Comparison of ENCODE assay signal across 22 cellular contexts in the genomic region with DNA sequence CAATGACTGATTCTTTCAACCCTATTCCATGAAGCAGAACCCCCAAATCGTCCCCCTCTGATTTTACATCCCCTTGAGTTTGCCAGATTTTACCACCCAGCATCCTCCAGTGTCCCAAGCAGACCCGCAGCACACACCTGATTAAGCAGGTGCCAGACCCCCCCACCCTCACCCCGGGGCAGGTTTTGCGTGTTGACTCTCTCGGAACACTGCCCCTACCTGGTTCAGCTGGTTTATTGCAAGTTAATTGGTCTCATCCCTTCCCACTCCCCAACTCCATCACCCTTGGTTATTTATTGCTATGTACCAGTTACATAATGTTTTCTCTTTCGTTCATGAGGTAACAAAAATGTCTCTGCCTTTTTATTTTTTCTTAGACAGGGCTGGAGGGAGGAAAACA.
"Had no signal": no experiment of that assay in that cellular context is flagged by ENCODE, and none has a peak within 500 bp of the region (broad histone marks: within the 10 kb centered on the region; RNA-seq: fewer than 3 reads in every experiment).

No MANE protein-coding gene starts in this region.

- H3K4me1 ChIP-seq: body of pancreas, gastrocnemius medialis, stomach, vagina had no signal

- H3K4me3 ChIP-seq: body of pancreas, gastrocnemius medialis, heart left ventricle, ovary, smooth muscle cell, stomach, vagina had no signal

- FAIRE-seq: colon, TTC549 had no signal

- H3K9me3 ChIP-seq: body of pancreas, gastrocnemius medialis, heart left ventricle, ovary, stomach, vagina had no signal

- H3K4me2 ChIP-seq: smooth muscle cell had no signal

- DNase-seq: activated B cell treated with CpG ODN at 0.5 μM for 24 hours; activated CD4-positive, alpha-beta memory T cell treated with anti-CD3 and anti-CD28 coated beads for 36 hours; activated CD4-positive, alpha-beta T cell treated with anti-CD3 and anti-CD28 coated beads for 4 hours; activated CD8-positive, alpha-beta memory T cell treated with anti-CD3 and anti-CD28 coated beads, Interleukin-2, amount 10 ng/mL, durations not matched to agents 7 days and 5 days; activated naive CD4-positive, alpha-beta T cell; activated naive CD8-positive, alpha-beta T cell treated with anti-CD3 and anti-CD28 coated beads, Interleukin-2, amount 10 ng/mL, durations not matched to agents 7 days and 5 days; body of pancreas; erythroblast; gastrocnemius medialis; heart left ventricle; immature natural killer cell; kidney glomerular epithelial cell; left ventricle myocardium superior; naive thymus-derived CD8-positive, alpha-beta T cell; ovary; stimulated activated CD4-positive, alpha-beta T cell treated with anti-CD3 and anti-CD28 coated beads, Interleukin-4, amount 100 ng/mL, for 24 hours; stomach; trophoblast cell had no signal

- H3K27me3 ChIP-seq: body of pancreas, gastrocnemius medialis, ovary, stomach, vagina had no signal

- H3K36me3 ChIP-seq: gastrocnemius medialis, heart left ventricle, ovary, stomach, vagina had no signal

- H3K27ac ChIP-seq: body of pancreas, gastrocnemius medialis, heart left ventricle, ovary, stomach, vagina had no signal
